In genomic region chr6:138036955-138037592, GRCh38 we compare ENCODE assay signal across 20 cellular contexts.
DNase-seq lines count a peak whose midpoint lies in the region; ATAC-seq and TF ChIP-seq lines count a peak whose summit lies in the region.
"Had no signal": no experiment of that assay in that cellular context is flagged by ENCODE, and none has a peak within 500 bp of the region (broad histone marks: within the 10 kb centered on the region; RNA-seq: fewer than 3 reads in every experiment).

No MANE protein-coding gene starts in this region.

- no peak overlapping the region for H2BK120ac ChIP-seq in IMR-90 (ENCODE audit: low read depth, low read length)

- H4K91ac ChIP-seq in IMR-90 (ENCODE audit: insufficient read depth, low read depth, low read length) = no peak overlapping the region

- no TSS peak for BruUV-seq in IMR-90 (replicated peaks; lab: Mats Ljungman, UMichigan)

- POLR2A ChIA-PET in IMR-90 (lab: Charles Lee; ENCODE audit: unreplicated experiment) = no interaction called here

- H3K4me3 ChIP-seq in IMR-90 (ENCODE audit: insufficient read depth, low read depth, low read length) (no peak overlapping the region), astrocyte of the spinal cord (ENCODE audit: low read depth, low read length) (no peak overlapping the region)
- H3K4me3 ChIP-seq: gastrocnemius medialis, testis had no signal

- no peak overlapping the region for H3K9ac ChIP-seq in IMR-90 (ENCODE audit: low read depth, low read length)

- no peak overlapping the region for H2BK20ac ChIP-seq in IMR-90 (ENCODE audit: low read depth, low read length)

- no peaks in the 10 kb centered on the region for H3K36me3 ChIP-seq in IMR-90 (ENCODE audit: control insufficient read depth, insufficient read depth, low read length)
- H3K36me3 ChIP-seq: brain microvascular endothelial cell, gastrocnemius medialis had no signal

- no peaks in the 10 kb centered on the region for H3K79me1 ChIP-seq in IMR-90 (ENCODE audit: low read depth in 1 of 2, low read length in 2 of 2)

- peak; percentile 81 for DNase-seq in Daoy (ENCODE audit: low read depth)
- DNase-seq in IMR-90 = peak; percentile 12
- peak; percentile 7 for DNase-seq in astrocyte of the spinal cord (ENCODE audit: low read depth, low spot score)
- peak; percentile 78 for DNase-seq in kidney glomerular epithelial cell (lab: John Stamatoyannopoulos, UW)
- no peak for DNase-seq in NCI-H1694 treated with DMSO at 0.1 percent for 48 hours (lab: John Stamatoyannopoulos, UW)
- DNase-seq in cortex of kidney (lab: John Stamatoyannopoulos, UW) = no peak
- DNase-seq: activated CD4-positive, alpha-beta T cell treated with anti-CD3 and anti-CD28 coated beads, Interleukin-2, amount 10 ng/mL, durations not matched to agents 7 days and 5 days; activated naive CD8-positive, alpha-beta T cell treated with anti-CD3 and anti-CD28 coated beads, Interleukin-2, amount 50 U/mL, for 24 hours; brain microvascular endothelial cell; DND-41; gastrocnemius medialis; HCEC 1CT; kidney; naive thymus-derived CD4-positive, alpha-beta T cell; NCI-H2171; NCI-H774; right cardiac atrium; T-helper 1 cell; testis had no signal

- H3K9me3 ChIP-seq in IMR-90 (ENCODE audit: control insufficient read depth, insufficient read depth, low read length) = no peaks in the 10 kb centered on the region
- H3K9me3 ChIP-seq: gastrocnemius medialis, testis had no signal

- H3K56ac ChIP-seq in IMR-90 (ENCODE audit: extremely low read depth, insufficient read depth, low read length) = no peak overlapping the region

- H3K4me2 ChIP-seq in IMR-90 (ENCODE audit: low read depth, low read length) = no peak overlapping the region

- dilution Hi-C loops in IMR-90 (cut with HindIII; ENCODE audit: low sequenced_read_pairs, unreplicated experiment) = no loop called here

- H3K27me3 ChIP-seq in IMR-90 (ENCODE audit: control insufficient read depth, insufficient read depth, low read length) = peaks cover 4% of the 10 kb centered on the region
- H3K27me3 ChIP-seq: brain microvascular endothelial cell, gastrocnemius medialis, testis had no signal

- no peak overlapping the region for H3K18ac ChIP-seq in IMR-90 (ENCODE audit: low read depth, low read length)

- H2BK5ac ChIP-seq in IMR-90 (ENCODE audit: low read depth, low read length, poor library complexity, severe bottlenecking) = no peak overlapping the region

- no peak for TF ChIP-seq RAD21 in IMR-90 (IDR thresholded peaks at IDR 0.05; ENCODE audit: low read length)

- intact Hi-C loops in IMR-90 (cut with micrococcal nuclease) = no loop called here

- no peaks in the 10 kb centered on the region for H3K4me1 ChIP-seq in IMR-90 (ENCODE audit: control insufficient read depth, insufficient read depth, low read length)
- H3K4me1 ChIP-seq: gastrocnemius medialis, testis had no signal

- H3K4ac ChIP-seq in IMR-90 (ENCODE audit: low read depth, low read length) = no peak overlapping the region

- in situ Hi-C loops in IMR-90 (cut with MboI; ENCODE audit: low sequenced_read_pairs) (no loop called here), astrocyte of the spinal cord (cut with HindIII; ENCODE audit: low sequenced_read_pairs) (no loop called here)

- no peak overlapping the region for H4K5ac ChIP-seq in IMR-90 (ENCODE audit: low read depth, low read length)

- no peak overlapping the region for H2BK15ac ChIP-seq in IMR-90 (ENCODE audit: low read depth, low read length)

- no peak overlapping the region for H2AK5ac ChIP-seq in IMR-90 (ENCODE audit: low read depth, low read length)

- no peak overlapping the region for H4K8ac ChIP-seq in IMR-90 (ENCODE audit: low read depth in 2 of 2, low read length in 2 of 2)

- no peak overlapping the region for H3K27ac ChIP-seq in IMR-90 (ENCODE audit: insufficient read depth, low read length)
- H3K27ac ChIP-seq: brain microvascular endothelial cell, gastrocnemius medialis, testis had no signal

- no peak for TF ChIP-seq CTCF in IMR-90 (conservative IDR thresholded peaks at IDR 0.05; ENCODE audit: low read depth, low read length)
- no peak for TF ChIP-seq CTCF in astrocyte of the spinal cord (IDR thresholded peaks at IDR 0.05; ENCODE audit: low read depth, low read length)

- no peak overlapping the region for H2AK9ac ChIP-seq in IMR-90 (replicated peaks; ENCODE audit: low read depth, low read length, poor library complexity)

- CTCF ChIA-PET in IMR-90 (lab: Yijun Ruan, JAX) = no interaction called here

- no peak overlapping the region for H3K23ac ChIP-seq in IMR-90 (ENCODE audit: low read depth, low read length)

- no peak for ATAC-seq in IMR-90 (ENCODE audit: low read depth)
- ATAC-seq in HG03469 (IDR thresholded peaks at IDR 0.05; ENCODE audit: unreplicated experiment) = no peak
- ATAC-seq: activated naive CD8-positive, alpha-beta T cell treated with anti-CD3 and anti-CD28 coated beads, Interleukin-2, amount 50 U/mL, for 24 hours; gastrocnemius medialis; naive thymus-derived CD4-positive, alpha-beta T cell; right cardiac atrium had no signal

- no peak overlapping the region for H3K14ac ChIP-seq in IMR-90 (replicated peaks; ENCODE audit: low read depth, low read length)

- H3K9me1 ChIP-seq in IMR-90 (ENCODE audit: insufficient read depth, low read length) = no peaks in the 10 kb centered on the region; the same call in 1 of the 2 replicates

- WGBS in IMR-90 (ENCODE audit: extremely low coverage in 2 of 2, insufficient read length in 1 of 2), 2 experiments = no CpG with 5 or more reads among the region's 6 CpGs

- no peak overlapping the region for H2AFZ ChIP-seq in IMR-90 (replicated peaks; ENCODE audit: low read length, poor library complexity)

- H4K20me1 ChIP-seq in IMR-90 (ENCODE audit: insufficient read depth, low read length) = no peaks in the 10 kb centered on the region

- TF ChIP-seq POLR2A in IMR-90 (IDR thresholded peaks at IDR 0.05; ENCODE audit: low read depth, low read length) = no peak

TF ChIP-seq in IMR-90, 13 proteins besides CTCF, POLR2A, EP300 and RAD21:
- TF ChIP-seq FOS (IDR thresholded peaks at IDR 0.05; ENCODE audit: low read depth, low read length) = no peak
- TF ChIP-seq BHLHE40 (IDR thresholded peaks at IDR 0.05; ENCODE audit: low read depth, low read length) = no peak
- TF ChIP-seq CEBPB (IDR thresholded peaks at IDR 0.05; ENCODE audit: low read depth, low read length) = no peak
- no peak for TF ChIP-seq USF2 (IDR thresholded peaks at IDR 0.05; ENCODE audit: low read depth, low read length)
- no peak for TF ChIP-seq NFE2L2 (IDR thresholded peaks at IDR 0.05; ENCODE audit: low read depth, low read length)
- TF ChIP-seq RFX5 (IDR thresholded peaks at IDR 0.05; ENCODE audit: low read depth, low read length) = no peak

Comparison
In these comparisons a context has a peak if more than half of its experiments do, and no peak if none do; other contexts are left out.
1. DNase-seq: peak in Daoy (single experiment), IMR-90 (single experiment), astrocyte of the spinal cord (single experiment) and kidney glomerular epithelial cell (single experiment); none in NCI-H1694 treated with DMSO at 0.1 percent for 48 hours (single experiment) and cortex of kidney (single experiment).